In the genomic region with DNA sequence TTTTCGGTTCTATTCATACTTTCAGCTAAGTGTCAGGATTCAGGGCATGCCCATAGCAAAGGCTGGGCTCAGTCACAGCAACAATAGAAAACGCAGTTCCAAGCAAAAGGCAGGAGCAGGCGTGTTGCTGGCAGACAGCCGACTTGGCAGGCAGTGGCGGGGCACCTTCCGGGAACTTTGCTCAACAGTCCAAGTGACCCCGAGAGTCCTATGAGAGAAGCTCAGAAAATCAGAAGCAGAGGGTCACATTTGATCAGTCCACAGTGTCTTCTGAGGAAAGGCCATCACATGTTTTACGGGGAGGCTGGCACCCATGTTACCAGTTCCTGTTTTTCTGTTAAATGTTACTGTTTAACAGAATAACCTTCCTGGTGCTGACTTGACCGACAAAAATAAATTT, we compare ENCODE assay signal across 8 cellular contexts.
DNase-seq lines count a peak whose midpoint lies in the region; ATAC-seq, FAIRE-seq and TF ChIP-seq lines count a peak whose summit lies in the region.

No MANE protein-coding gene starts in this region.

- no peak for FAIRE-seq in HepG2 (lab: Jason Lieb, UNC)

- H3K36me3 ChIP-seq in HepG2 (replicated peaks in 1 of 2; ENCODE audit: control insufficient read depth in 1 of 2, insufficient read depth in 2 of 2, low read length in 2 of 2) (no peaks in the 10 kb centered on the region), subcutaneous abdominal adipose tissue (ENCODE audit: control insufficient read depth in 5 of 5, insufficient read depth in 5 of 5, low read length in 5 of 5) (no peaks in the 10 kb centered on the region)

- intact Hi-C loops in HepG2 (cut with micrococcal nuclease; ENCODE audit: unreplicated experiment) = no loop called here

- H3K9ac ChIP-seq in HepG2 (ENCODE audit: insufficient read depth, low read depth, low read length) = no peak overlapping the region
- no peak overlapping the region for H3K9ac ChIP-seq in subcutaneous abdominal adipose tissue (ENCODE audit: low read length in 5 of 5)

- no peak overlapping the region for H3K4me3 Mint-ChIP-seq in nephron progenitor cell

- BruUV-seq in HepG2 (replicated peaks; lab: Mats Ljungman, UMichigan) = no TSS peak

- H3K27me3 ChIP-seq in HepG2 (ENCODE audit: control insufficient read depth in 1 of 2, insufficient read depth in 2 of 2, low read length in 2 of 2) (0 out of 5 replicates have a peak, but pooled peaks cover 0 to 2% of the 10 kb centered on the region in 2 experiments), subcutaneous abdominal adipose tissue (ENCODE audit: control insufficient read depth in 5 of 5, insufficient read depth in 4 of 5, low read length in 5 of 5) (no peaks in the 10 kb centered on the region)

- in situ Hi-C loops in HepG2 (cut with HindIII; ENCODE audit: extremely low pct_ligation_motif_present, low pct_unique_long_range_greater_than_20kb) = no loop called here

- no peak for TF ChIP-seq POLR2A in HepG2 (IDR thresholded peaks at IDR 0.05; ENCODE audit: insufficient read depth in 1 of 2, low read depth in 2 of 2, low read length in 2 of 2)

- H3K27ac ChIP-seq in HepG2 (ENCODE audit: extremely low read length, insufficient read depth, low read length) (no peak overlapping the region), subcutaneous abdominal adipose tissue (ENCODE audit: low read depth, low read length) (peak overlapping the region; percentile 47)

- DNase-seq in NCI-H1105 (lab: John Stamatoyannopoulos, UW) = peak; percentile 78
- DNase-seq in cerebellum (ENCODE audit: low spot score) = peak; percentile 70
- DNase-seq in HepG2 (ENCODE audit: low spot score) = peak; percentile 18
- DNase-seq in nephron progenitor cell = no peak
- no peak for DNase-seq in epidermal melanocyte (ENCODE audit: insufficient read length, low spot score)

- no peak for TF ChIP-seq RAD21 in HepG2 (CRISPR knock-in tag; IDR thresholded peaks at IDR 0.05)

- no peak overlapping the region for H3K27ac Mint-ChIP-seq in nephron progenitor cell

- TF ChIP-seq EP300 in HepG2 (IDR thresholded peaks at IDR 0.05; ENCODE audit: low read depth in 2 of 2, low read length in 2 of 2) (no peak), HepG2 (CRISPR knock-in tag; IDR thresholded peaks at IDR 0.05; ENCODE audit: borderline replicate concordance) (no peak)

- 0 out of 2 replicates have a peak overlapping the region, but pooled peaks have one; percentile 34 for H3K4me2 ChIP-seq in HepG2 (ENCODE audit: low read depth, low read length)

- H2AFZ ChIP-seq in HepG2 (ENCODE audit: low read length) = no peak overlapping the region

- WGBS in HepG2 (ENCODE audit: low lambda C conversion rate) = 2% methylated on average over 6 of the region's 9 CpGs

- H3K4me3 ChIP-seq in HepG2 (replicated peaks in 1 of 3; ENCODE audit: insufficient read depth in 1 of 3, low read depth in 2 of 3, low read length in 3 of 3) = no peak overlapping the region
- peak overlapping the region in 3 of 5 donors; percentile 1 to 23 (median 6) for H3K4me3 ChIP-seq in subcutaneous abdominal adipose tissue (ENCODE audit: low read depth in 1 of 5, low read length in 5 of 5)

- no peaks in the 10 kb centered on the region for H4K20me1 ChIP-seq in HepG2 (ENCODE audit: insufficient read depth, low read length)

- TF ChIP-seq CTCF in HepG2 (CRISPR knock-in tag; IDR thresholded peaks at IDR 0.05) (no peak), nephron progenitor cell (IDR thresholded peaks at IDR 0.05) (no peak)

- H3K9me3 ChIP-seq in HepG2 (ENCODE audit: low read length) (no peaks in the 10 kb centered on the region), subcutaneous abdominal adipose tissue (ENCODE audit: control insufficient read depth in 5 of 5, low read length in 5 of 5) (no peaks in the 10 kb centered on the region)

- ATAC-seq in HepG2 (peak; percentile 63), GM19463 (IDR thresholded peaks at IDR 0.05; ENCODE audit: unreplicated experiment) (no peak), HG03457 (IDR thresholded peaks at IDR 0.05; ENCODE audit: unreplicated experiment) (no peak)

- CTCF ChIA-PET in HepG2 (lab: Yijun Ruan, JAX; ENCODE audit: low intra/inter-chr PET ratio, low total read pairs) = no interaction called here

- H3K4me1 ChIP-seq in HepG2 (ENCODE audit: insufficient read depth, low read length) (0 out of 2 replicates have a peak, but pooled peaks cover 8% of the 10 kb centered on the region), subcutaneous abdominal adipose tissue (ENCODE audit: control insufficient read depth in 5 of 5, insufficient read depth in 5 of 5, low read length in 5 of 5) (peaks cover 3 to 37% (median 29%) of the 10 kb centered on the region in 5 donors)

- no peaks in the 10 kb centered on the region for H3K27me3 Mint-ChIP-seq in nephron progenitor cell (ENCODE audit: low read depth, poor library complexity)

- H3K79me2 ChIP-seq in HepG2 (ENCODE audit: insufficient read depth, low read length) = no peaks in the 10 kb centered on the region

- H3K36me3 Mint-ChIP-seq in nephron progenitor cell (ENCODE audit: low read depth) = no peaks in the 10 kb centered on the region

- H3K9me3 Mint-ChIP-seq in nephron progenitor cell = no peaks in the 10 kb centered on the region

- POLR2A ChIA-PET in HepG2 (lab: Yijun Ruan, JAX) = no interaction called here

- peaks cover 82% of the 10 kb centered on the region for H3K4me1 Mint-ChIP-seq in nephron progenitor cell

TF ChIP-seq in HepG2, 621 proteins besides CTCF, POLR2A, EP300 and RAD21:
- no peak for TF ChIP-seq HNRNPK (IDR thresholded peaks at IDR 0.05; ENCODE audit: low read depth, low read length, poor library complexity, severe bottlenecking)
- 0 out of 2 replicates have a peak, but pooled peaks have one; percentile 10 for TF ChIP-seq SALL1 (CRISPR knock-in tag; IDR thresholded peaks at IDR 0.05)

Comparison
In these comparisons a context has a peak if more than half of its experiments do, and no peak if none do; other contexts are left out.
1. DNase-seq: peak in NCI-H1105 (single experiment), cerebellum (single experiment) and HepG2 (single experiment); none in nephron progenitor cell (single experiment) and epidermal melanocyte (single experiment).
2. H3K4me3 ChIP-seq: peak in subcutaneous abdominal adipose tissue (3 of 5); none in HepG2 (0 of 3).